ENCODE assay signal across 1 cellular context in genomic region chr11:93796832-93797231, GRCh38.
TF ChIP-seq lines count a peak whose summit lies in the region.

No MANE protein-coding gene starts in this region.

TF ChIP-seq in IMR-90, 13 proteins besides CTCF, POLR2A, EP300 and RAD21:
- TF ChIP-seq BHLHE40 (IDR thresholded peaks at IDR 0.05; ENCODE audit: low read depth, low read length) = no peak
- peak; percentile 49; the same call in 1 of the 2 replicates for TF ChIP-seq CEBPB (IDR thresholded peaks at IDR 0.05; ENCODE audit: low read depth, low read length)
